8 cellular contexts compared by ENCODE assay signal in the genomic region with DNA sequence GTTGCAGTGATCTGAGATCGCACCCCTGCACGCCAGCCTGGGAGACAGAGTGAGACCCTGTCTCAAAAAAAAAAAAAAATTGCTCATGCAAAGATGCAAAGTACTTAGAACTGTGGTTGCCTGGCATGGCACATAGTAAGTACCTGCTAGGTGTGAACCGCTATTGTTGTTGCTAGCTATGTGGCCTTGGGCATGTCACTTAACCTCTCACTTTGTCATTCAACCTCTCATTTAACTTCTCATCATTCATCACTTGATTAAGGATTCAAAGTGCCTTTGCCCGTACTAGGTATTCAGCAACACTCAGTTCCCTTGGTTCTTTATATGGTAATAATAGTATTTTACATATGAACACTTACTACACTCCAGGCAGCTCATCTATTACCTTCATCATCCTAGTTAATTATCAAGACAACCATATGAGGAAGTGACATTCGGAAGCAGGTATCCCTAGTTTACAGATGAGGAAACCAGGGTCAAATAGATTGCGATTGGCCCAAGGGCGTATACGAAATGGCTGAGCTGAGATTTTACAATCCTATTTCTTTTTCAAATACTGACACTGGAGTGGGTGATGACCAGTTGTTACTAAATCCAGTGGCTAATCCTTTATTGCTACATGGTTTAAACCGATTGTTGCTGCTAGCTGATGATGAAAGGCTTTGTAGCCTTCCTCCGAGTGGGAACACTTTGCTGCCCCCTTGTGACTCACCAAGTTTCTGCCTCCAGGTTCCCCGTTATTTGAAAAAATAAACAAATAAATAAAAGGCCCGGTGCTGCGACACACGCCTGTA. TPM values are rescaled to one million over a fixed set of nuclear protein-coding genes. Genes with fewer than 3 reads are reported as not detected.
DNase-seq lines count a peak whose midpoint lies in the region; ATAC-seq and TF ChIP-seq lines count a peak whose summit lies in the region.

No MANE protein-coding gene starts in this region.

- DNase-seq in CD4-positive, alpha-beta T cell, result peak; percentile 44 to 71 (median 58)
- DNase-seq in NCI-H2196 treated with DMSO at 0.1 percent for 48 hours (lab: John Stamatoyannopoulos, UW; ENCODE audit: unreplicated experiment) (peak; percentile 2), mucosa of descending colon (peak in 2 of 3 donors; percentile 33 to 71)
- DNase-seq in activated CD4-positive, alpha-beta T cell treated with anti-CD3 and anti-CD28 coated beads, Interleukin-2, amount 50 U/mL, for 1 hour, result peak; percentile 64
- DNase-seq in effector CD4-positive, alpha-beta T cell, result peak; percentile 64

- peaks cover 13% of the 10 kb centered on the region for H3K4me1 Mint-ChIP-seq in CD4-positive, alpha-beta T cell (ENCODE audit: low read depth)
- H3K4me1 Mint-ChIP-seq in stimulated activated memory B cell treated with anti-CD40 and anti-IgM and Interleukin-4, amounts not matched to agents 10 μg/mL and 1 μg/mL and 100 μg/mL, for 72 hours, result no peaks in the 10 kb centered on the region

- CTCF ChIA-PET in CD4-positive, alpha-beta T cell (lab: Charles Lee), result interaction anchor here (0.6 to 2.6 kb wide), 26 partner anchors 13 to 217 kb away, joined by 3 to 17 read pairs (median 4); partner anchors contain the start of genes SEPTIN6 and SOWAHD

- POLR2A ChIA-PET in CD4-positive, alpha-beta T cell (lab: Charles Lee), result interaction anchor here (0.6 to 2.6 kb wide), 17 partner anchors 27 to 234 kb away, joined by 3 to 14 read pairs (median 3); partner anchors contain the start of genes RPL39, SEPTIN6, SOWAHD and UPF3B

- no peaks in the 10 kb centered on the region for H3K36me3 Mint-ChIP-seq in CD4-positive, alpha-beta T cell (ENCODE audit: low read depth)
- no peaks in the 10 kb centered on the region for H3K36me3 Mint-ChIP-seq in stimulated activated memory B cell treated with anti-CD40 and anti-IgM and Interleukin-4, amounts not matched to agents 10 μg/mL and 1 μg/mL and 100 μg/mL, for 72 hours

- no peaks in the 10 kb centered on the region for H3K4me1 ChIP-seq in mucosa of descending colon (ENCODE audit: low read depth)

- no peaks in the 10 kb centered on the region for H3K9me3 ChIP-seq in CD4-positive, alpha-beta T cell (ENCODE audit: control insufficient read depth, low read length)
- H3K9me3 ChIP-seq in mucosa of descending colon, result no peaks in the 10 kb centered on the region

- no peaks in the 10 kb centered on the region for H3K27me3 Mint-ChIP-seq in CD4-positive, alpha-beta T cell
- no peaks in the 10 kb centered on the region for H3K27me3 Mint-ChIP-seq in stimulated activated memory B cell treated with anti-CD40 and anti-IgM and Interleukin-4, amounts not matched to agents 10 μg/mL and 1 μg/mL and 100 μg/mL, for 72 hours

- peak; percentile 33 for TF ChIP-seq CTCF in CD4-positive, alpha-beta T cell (IDR thresholded peaks at IDR 0.05)
- peak; percentile 15 for TF ChIP-seq CTCF in mucosa of descending colon (IDR thresholded peaks at IDR 0.05)

- H3K27ac Mint-ChIP-seq in CD4-positive, alpha-beta T cell, result no peak overlapping the region
- H3K27ac Mint-ChIP-seq in stimulated activated memory B cell treated with anti-CD40 and anti-IgM and Interleukin-4, amounts not matched to agents 10 μg/mL and 1 μg/mL and 100 μg/mL, for 72 hours, result no peak overlapping the region

- H3K4me3 ChIP-seq in mucosa of descending colon, result no peak overlapping the region

- peak; percentile 58 for ATAC-seq in CD4-positive, alpha-beta T cell (ENCODE audit: poor library complexity)
- peak; percentile 50 for ATAC-seq in GM21619 (IDR thresholded peaks at IDR 0.05; ENCODE audit: unreplicated experiment)
- ATAC-seq in mucosa of descending colon, result peak; percentile 62
- ATAC-seq in stimulated activated memory B cell treated with anti-CD40 and anti-IgM and Interleukin-4, amounts not matched to agents 10 μg/mL and 1 μg/mL and 100 μg/mL, for 72 hours, result peak; percentile 45
- ATAC-seq in HG02981 (IDR thresholded peaks at IDR 0.05; ENCODE audit: unreplicated experiment), result no peak

- H3K9me3 Mint-ChIP-seq in CD4-positive, alpha-beta T cell, result no peaks in the 10 kb centered on the region
- no peaks in the 10 kb centered on the region for H3K9me3 Mint-ChIP-seq in stimulated activated memory B cell treated with anti-CD40 and anti-IgM and Interleukin-4, amounts not matched to agents 10 μg/mL and 1 μg/mL and 100 μg/mL, for 72 hours

- H3K27me3 ChIP-seq in CD4-positive, alpha-beta T cell (ENCODE audit: control insufficient read depth, insufficient read depth, low read length), result no peaks in the 10 kb centered on the region

- H3K4me3 Mint-ChIP-seq in CD4-positive, alpha-beta T cell, result no peak overlapping the region
- H3K4me3 Mint-ChIP-seq in stimulated activated memory B cell treated with anti-CD40 and anti-IgM and Interleukin-4, amounts not matched to agents 10 μg/mL and 1 μg/mL and 100 μg/mL, for 72 hours, result no peak overlapping the region

- intact Hi-C loops in CD4-positive, alpha-beta T cell (cut with DNase I, micrococcal nuclease), result loop anchor here (1.0 to 5.0 kb wide), 4 partner anchors 32 to 213 kb away; partner anchors contain the start of gene SEPTIN6 (in 1 of the 2)
- intact Hi-C loops in mucosa of descending colon (cut with DNase I, micrococcal nuclease), result no loop called here

- no peak overlapping the region for H3K27ac ChIP-seq in CD4-positive, alpha-beta T cell (ENCODE audit: low read depth, low read length)

- no peaks in the 10 kb centered on the region for H3K36me3 ChIP-seq in mucosa of descending colon (ENCODE audit: low read depth)

RNA-seq across cellular contexts. Expression of gene SOWAHD, which starts 28.8 kb away (rescaled TPM):
- total RNA-seq in CD4-positive, alpha-beta T cell, result under 1 TPM; 0.25 to 0.44 TPM
- total RNA-seq in mucosa of descending colon, result 1 to 10 TPM; 1.4 to 2.7 (median 2.1) TPM

RNA-seq across cellular contexts. Expression of gene SEPTIN6, which starts 36.6 kb away (rescaled TPM):
- 100 to 1,000 TPM; 132 to 134 TPM for total RNA-seq in CD4-positive, alpha-beta T cell
- 10 to 100 TPM; 10.6 to 58.1 (median 14.5) TPM for total RNA-seq in mucosa of descending colon

Comparison
In these comparisons a context has a peak if more than half of its experiments do, and no peak if none do; other contexts are left out.
1. DNase-seq: peak in every context shown above with its lines; median percentile 64 in activated CD4-positive, alpha-beta T cell treated with anti-CD3 and anti-CD28 coated beads, Interleukin-2, amount 50 U/mL, for 1 hour; 64 in effector CD4-positive, alpha-beta T cell; 58 in CD4-positive, alpha-beta T cell; 52 in mucosa of descending colon; 2 in NCI-H2196 treated with DMSO at 0.1 percent for 48 hours.
2. intact Hi-C loops: an anchor here in CD4-positive, alpha-beta T cell (1.0 to 5.0 kb wide); none called in mucosa of descending colon.